In the genomic region with DNA sequence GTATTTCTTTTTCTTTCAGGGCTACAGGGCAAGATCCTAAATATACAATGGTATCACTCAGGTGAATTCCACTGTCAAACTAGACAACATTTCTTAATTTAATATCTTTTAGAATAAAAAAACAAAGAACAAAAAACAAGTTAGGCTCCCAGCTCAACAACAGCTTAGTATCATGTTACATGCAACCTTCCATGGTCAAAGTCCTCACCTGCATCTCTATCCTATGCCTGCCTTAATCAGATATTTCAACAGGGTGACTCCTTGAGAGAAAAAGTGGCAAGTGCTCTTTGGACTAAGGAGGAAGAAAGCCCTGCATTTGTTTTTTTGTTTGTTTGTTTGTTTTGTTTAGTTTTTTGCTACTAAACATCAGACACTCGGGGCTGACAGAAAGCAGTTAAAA, we compare ENCODE assay signal across 3 cellular contexts.
TF ChIP-seq lines count a peak whose summit lies in the region.

No MANE protein-coding gene starts in this region.

TF ChIP-seq in A549, 52 proteins besides CTCF, POLR2A, EP300 and RAD21:
- TF ChIP-seq HEYL (CRISPR knock-in tag; IDR thresholded peaks at IDR 0.05) = no peak
- TF ChIP-seq ZSCAN20 (CRISPR knock-in tag; IDR thresholded peaks at IDR 0.05) = no peak
- no peak for TF ChIP-seq PHF8 (IDR thresholded peaks at IDR 0.05; ENCODE audit: borderline replicate concordance, low read depth)
- TF ChIP-seq JUNB (IDR thresholded peaks at IDR 0.05) = no peak
- no peak for TF ChIP-seq MYC (IDR thresholded peaks at IDR 0.05; ENCODE audit: borderline replicate concordance, low read length)
- no peak for TF ChIP-seq KDM5A (IDR thresholded peaks at IDR 0.05)
- TF ChIP-seq CEBPB (IDR thresholded peaks at IDR 0.05) = no peak
- TF ChIP-seq TP53 (CRISPR knock-in tag; IDR thresholded peaks at IDR 0.05) = no peak
- no peak for TF ChIP-seq RNF2 (IDR thresholded peaks at IDR 0.05; ENCODE audit: borderline replicate concordance, low read depth)
- no peak for TF ChIP-seq POLR2AphosphoS2 (conservative IDR thresholded peaks at IDR 0.05; ENCODE audit: low read length)
- TF ChIP-seq, protein P1, sequence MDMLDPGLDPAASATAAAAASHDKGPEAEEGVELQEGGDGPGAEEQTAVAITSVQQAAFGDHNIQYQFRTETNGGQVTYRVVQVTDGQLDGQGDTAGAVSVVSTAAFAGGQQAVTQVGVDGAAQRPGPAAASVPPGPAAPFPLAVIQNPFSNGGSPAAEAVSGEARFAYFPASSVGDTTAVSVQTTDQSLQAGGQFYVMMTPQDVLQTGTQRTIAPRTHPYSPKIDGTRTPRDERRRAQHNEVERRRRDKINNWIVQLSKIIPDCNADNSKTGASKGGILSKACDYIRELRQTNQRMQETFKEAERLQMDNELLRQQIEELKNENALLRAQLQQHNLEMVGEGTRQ (IDR thresholded peaks at IDR 0.05) = no peak
- TF ChIP-seq, protein P2, sequence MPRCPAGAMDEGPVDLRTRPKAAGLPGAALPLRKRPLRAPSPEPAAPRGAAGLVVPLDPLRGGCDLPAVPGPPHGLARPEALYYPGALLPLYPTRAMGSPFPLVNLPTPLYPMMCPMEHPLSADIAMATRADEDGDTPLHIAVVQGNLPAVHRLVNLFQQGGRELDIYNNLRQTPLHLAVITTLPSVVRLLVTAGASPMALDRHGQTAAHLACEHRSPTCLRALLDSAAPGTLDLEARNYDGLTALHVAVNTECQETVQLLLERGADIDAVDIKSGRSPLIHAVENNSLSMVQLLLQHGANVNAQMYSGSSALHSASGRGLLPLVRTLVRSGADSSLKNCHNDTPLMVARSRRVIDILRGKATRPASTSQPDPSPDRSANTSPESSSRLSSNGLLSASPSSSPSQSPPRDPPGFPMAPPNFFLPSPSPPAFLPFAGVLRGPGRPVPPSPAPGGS (IDR thresholded peaks at IDR 0.05) = no peak
- TF ChIP-seq, protein P3, sequence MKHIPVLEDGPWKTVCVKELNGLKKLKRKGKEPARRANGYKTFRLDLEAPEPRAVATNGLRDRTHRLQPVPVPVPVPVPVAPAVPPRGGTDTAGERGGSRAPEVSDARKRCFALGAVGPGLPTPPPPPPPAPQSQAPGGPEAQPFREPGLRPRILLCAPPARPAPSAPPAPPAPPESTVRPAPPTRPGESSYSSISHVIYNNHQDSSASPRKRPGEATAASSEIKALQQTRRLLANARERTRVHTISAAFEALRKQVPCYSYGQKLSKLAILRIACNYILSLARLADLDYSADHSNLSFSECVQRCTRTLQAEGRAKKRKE (CRISPR knock-in tag; IDR thresholded peaks at IDR 0.05; ENCODE audit: low read depth) = no peak
- TF ChIP-seq ESRRA (IDR thresholded peaks at IDR 0.05; ENCODE audit: borderline replicate concordance, low read length) = no peak
- no peak for TF ChIP-seq CBX8 (IDR thresholded peaks at IDR 0.05)
- TF ChIP-seq GATA3 (IDR thresholded peaks at IDR 0.05; ENCODE audit: borderline replicate concordance) = no peak
- TF ChIP-seq, protein P4, sequence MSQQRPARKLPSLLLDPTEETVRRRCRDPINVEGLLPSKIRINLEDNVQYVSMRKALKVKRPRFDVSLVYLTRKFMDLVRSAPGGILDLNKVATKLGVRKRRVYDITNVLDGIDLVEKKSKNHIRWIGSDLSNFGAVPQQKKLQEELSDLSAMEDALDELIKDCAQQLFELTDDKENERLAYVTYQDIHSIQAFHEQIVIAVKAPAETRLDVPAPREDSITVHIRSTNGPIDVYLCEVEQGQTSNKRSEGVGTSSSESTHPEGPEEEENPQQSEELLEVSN (IDR thresholded peaks at IDR 0.05; ENCODE audit: borderline replicate concordance, low read depth) = no peak
- no peak for TF ChIP-seq ZNF302 (CRISPR knock-in tag; IDR thresholded peaks at IDR 0.05)
- TF ChIP-seq EHMT2 (IDR thresholded peaks at IDR 0.05; ENCODE audit: low read depth) = no peak
TF ChIP-seq in A549: peak in this region for 0.

TF ChIP-seq in HCT116, 20 proteins besides CTCF, POLR2A, EP300 and RAD21:
- TF ChIP-seq, protein P5, sequence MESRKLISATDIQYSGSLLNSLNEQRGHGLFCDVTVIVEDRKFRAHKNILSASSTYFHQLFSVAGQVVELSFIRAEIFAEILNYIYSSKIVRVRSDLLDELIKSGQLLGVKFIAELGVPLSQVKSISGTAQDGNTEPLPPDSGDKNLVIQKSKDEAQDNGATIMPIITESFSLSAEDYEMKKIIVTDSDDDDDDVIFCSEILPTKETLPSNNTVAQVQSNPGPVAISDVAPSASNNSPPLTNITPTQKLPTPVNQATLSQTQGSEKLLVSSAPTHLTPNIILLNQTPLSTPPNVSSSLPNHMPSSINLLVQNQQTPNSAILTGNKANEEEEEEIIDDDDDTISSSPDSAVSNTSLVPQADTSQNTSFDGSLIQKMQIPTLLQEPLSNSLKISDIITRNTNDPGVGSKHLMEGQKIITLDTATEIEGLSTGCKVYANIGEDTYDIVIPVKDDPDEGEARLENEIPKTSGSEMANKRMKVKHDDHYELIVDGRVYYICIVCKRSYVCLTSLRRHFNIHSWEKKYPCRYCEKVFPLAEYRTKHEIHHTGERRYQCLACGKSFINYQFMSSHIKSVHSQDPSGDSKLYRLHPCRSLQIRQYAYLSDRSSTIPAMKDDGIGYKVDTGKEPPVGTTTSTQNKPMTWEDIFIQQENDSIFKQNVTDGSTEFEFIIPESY (IDR thresholded peaks at IDR 0.05; ENCODE audit: extremely low read depth, insufficient replicate concordance, low read length) = no peak
- TF ChIP-seq POLR2AphosphoS5 (IDR thresholded peaks at IDR 0.05; ENCODE audit: low read depth, low read length) (no peak), SIN3A (IDR thresholded peaks at IDR 0.05; ENCODE audit: low read depth) (no peak), TCF7L2 (IDR thresholded peaks at IDR 0.05; ENCODE audit: borderline replicate concordance, extremely low read depth, insufficient read depth, insufficient read length) (no peak), CEBPB (IDR thresholded peaks at IDR 0.05; ENCODE audit: low read depth) (no peak), JUND (IDR thresholded peaks at IDR 0.05) (no peak), FOSL1 (IDR thresholded peaks at IDR 0.05; ENCODE audit: low read depth) (no peak), SP1 (IDR thresholded peaks at IDR 0.05; ENCODE audit: low read depth) (no peak), ZFX (IDR thresholded peaks at IDR 0.05) (no peak), SRF (IDR thresholded peaks at IDR 0.05; ENCODE audit: low read depth) (no peak), EZH2 (IDR thresholded peaks at IDR 0.05) (no peak), YY1 (IDR thresholded peaks at IDR 0.05; ENCODE audit: extremely low read depth, insufficient replicate concordance, low read depth, low read length) (no peak), EZH2phosphoT487 (IDR thresholded peaks at IDR 0.05; ENCODE audit: borderline replicate concordance) (no peak)
- TF ChIP-seq, protein P6, sequence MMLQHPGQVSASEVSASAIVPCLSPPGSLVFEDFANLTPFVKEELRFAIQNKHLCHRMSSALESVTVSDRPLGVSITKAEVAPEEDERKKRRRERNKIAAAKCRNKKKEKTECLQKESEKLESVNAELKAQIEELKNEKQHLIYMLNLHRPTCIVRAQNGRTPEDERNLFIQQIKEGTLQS (IDR thresholded peaks at IDR 0.05) = no peak
- TF ChIP-seq, protein P7, sequence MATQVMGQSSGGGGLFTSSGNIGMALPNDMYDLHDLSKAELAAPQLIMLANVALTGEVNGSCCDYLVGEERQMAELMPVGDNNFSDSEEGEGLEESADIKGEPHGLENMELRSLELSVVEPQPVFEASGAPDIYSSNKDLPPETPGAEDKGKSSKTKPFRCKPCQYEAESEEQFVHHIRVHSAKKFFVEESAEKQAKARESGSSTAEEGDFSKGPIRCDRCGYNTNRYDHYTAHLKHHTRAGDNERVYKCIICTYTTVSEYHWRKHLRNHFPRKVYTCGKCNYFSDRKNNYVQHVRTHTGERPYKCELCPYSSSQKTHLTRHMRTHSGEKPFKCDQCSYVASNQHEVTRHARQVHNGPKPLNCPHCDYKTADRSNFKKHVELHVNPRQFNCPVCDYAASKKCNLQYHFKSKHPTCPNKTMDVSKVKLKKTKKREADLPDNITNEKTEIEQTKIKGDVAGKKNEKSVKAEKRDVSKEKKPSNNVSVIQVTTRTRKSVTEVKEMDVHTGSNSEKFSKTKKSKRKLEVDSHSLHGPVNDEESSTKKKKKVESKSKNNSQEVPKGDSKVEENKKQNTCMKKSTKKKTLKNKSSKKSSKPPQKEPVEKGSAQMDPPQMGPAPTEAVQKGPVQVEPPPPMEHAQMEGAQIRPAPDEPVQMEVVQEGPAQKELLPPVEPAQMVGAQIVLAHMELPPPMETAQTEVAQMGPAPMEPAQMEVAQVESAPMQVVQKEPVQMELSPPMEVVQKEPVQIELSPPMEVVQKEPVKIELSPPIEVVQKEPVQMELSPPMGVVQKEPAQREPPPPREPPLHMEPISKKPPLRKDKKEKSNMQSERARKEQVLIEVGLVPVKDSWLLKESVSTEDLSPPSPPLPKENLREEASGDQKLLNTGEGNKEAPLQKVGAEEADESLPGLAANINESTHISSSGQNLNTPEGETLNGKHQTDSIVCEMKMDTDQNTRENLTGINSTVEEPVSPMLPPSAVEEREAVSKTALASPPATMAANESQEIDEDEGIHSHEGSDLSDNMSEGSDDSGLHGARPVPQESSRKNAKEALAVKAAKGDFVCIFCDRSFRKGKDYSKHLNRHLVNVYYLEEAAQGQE (IDR thresholded peaks at IDR 0.05; ENCODE audit: low read depth) = no peak
- TF ChIP-seq, protein P8, sequence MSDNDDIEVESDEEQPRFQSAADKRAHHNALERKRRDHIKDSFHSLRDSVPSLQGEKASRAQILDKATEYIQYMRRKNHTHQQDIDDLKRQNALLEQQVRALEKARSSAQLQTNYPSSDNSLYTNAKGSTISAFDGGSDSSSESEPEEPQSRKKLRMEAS (IDR thresholded peaks at IDR 0.05) = no peak

TF ChIP-seq in GM23338, 12 proteins besides CTCF, POLR2A, EP300 and RAD21 (continues in another document):
- no peak for TF ChIP-seq EZH2phosphoT487 (IDR thresholded peaks at IDR 0.05; ENCODE audit: unreplicated experiment)
- TF ChIP-seq ZNF114 (CRISPR knock-in tag; IDR thresholded peaks at IDR 0.05) = no peak
- no peak for TF ChIP-seq POLR2AphosphoS5 (IDR thresholded peaks at IDR 0.05; ENCODE audit: low read depth)
- TF ChIP-seq, protein P7 (IDR thresholded peaks at IDR 0.05; ENCODE audit: unreplicated experiment) = no peak
- no peak for TF ChIP-seq NANOG (IDR thresholded peaks at IDR 0.05; ENCODE audit: borderline replicate concordance)
- TF ChIP-seq JUNB (IDR thresholded peaks at IDR 0.05; ENCODE audit: unreplicated experiment) = no peak
- TF ChIP-seq, protein P9, sequence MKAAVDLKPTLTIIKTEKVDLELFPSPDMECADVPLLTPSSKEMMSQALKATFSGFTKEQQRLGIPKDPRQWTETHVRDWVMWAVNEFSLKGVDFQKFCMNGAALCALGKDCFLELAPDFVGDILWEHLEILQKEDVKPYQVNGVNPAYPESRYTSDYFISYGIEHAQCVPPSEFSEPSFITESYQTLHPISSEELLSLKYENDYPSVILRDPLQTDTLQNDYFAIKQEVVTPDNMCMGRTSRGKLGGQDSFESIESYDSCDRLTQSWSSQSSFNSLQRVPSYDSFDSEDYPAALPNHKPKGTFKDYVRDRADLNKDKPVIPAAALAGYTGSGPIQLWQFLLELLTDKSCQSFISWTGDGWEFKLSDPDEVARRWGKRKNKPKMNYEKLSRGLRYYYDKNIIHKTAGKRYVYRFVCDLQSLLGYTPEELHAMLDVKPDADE (IDR thresholded peaks at IDR 0.05) = no peak
- TF ChIP-seq CREB1 (CRISPR knock-in tag; IDR thresholded peaks at IDR 0.05; ENCODE audit: low read depth) = no peak
- no peak for TF ChIP-seq ZNF331 (CRISPR knock-in tag; IDR thresholded peaks at IDR 0.05; ENCODE audit: low read depth)
